23 cellular contexts compared by ENCODE assay signal in genomic region chr6:69915346-69915745, GRCh38. TPM values are rescaled to one million over a fixed set of nuclear protein-coding genes. Genes with fewer than 3 reads are reported as not detected.
A peak's percentile ranks its signal among the peaks of the same experiment; 100 is the strongest.
DNase-seq lines count a peak whose midpoint lies in the region.
"Had no signal": no experiment of that assay in that cellular context is flagged by ENCODE, and none has a peak within 500 bp of the region (broad histone marks: within the 10 kb centered on the region; RNA-seq: fewer than 3 reads in every experiment).

No MANE protein-coding gene starts in this region.

- H3K4me3 ChIP-seq in SJCRH30 (no peak overlapping the region), mesendoderm (ENCODE audit: low read length) (no peak overlapping the region)
- H3K4me3 ChIP-seq: GM12878, GM23248, HAP-1 had no signal

- no peak overlapping the region for H3K56ac ChIP-seq in mesendoderm (ENCODE audit: low read length)

- H3K4me2 ChIP-seq in mesendoderm (ENCODE audit: low read length): no peak overlapping the region

- no CpG with 5 or more reads among the region's 2 CpGs for WGBS in mesendoderm (ENCODE audit: extremely low coverage, insufficient coverage, low lambda C conversion rate)

- H2BK120ac ChIP-seq in mesendoderm (ENCODE audit: low read depth, low read length): no peak overlapping the region

- no peak overlapping the region for H4K5ac ChIP-seq in mesendoderm (ENCODE audit: low read length)

- no peak overlapping the region for H3K4ac ChIP-seq in mesendoderm (ENCODE audit: low read depth, low read length)

- no peak overlapping the region for H2BK5ac ChIP-seq in mesendoderm (ENCODE audit: low read length)

- H3K27ac ChIP-seq in SJCRH30 (peak overlapping the region; percentile 89), mesendoderm (ENCODE audit: low read depth, low read length) (no peak overlapping the region)
- H3K27ac ChIP-seq: GM23248 had no signal

- no peak overlapping the region for H3K9ac ChIP-seq in mesendoderm (ENCODE audit: low read length)
- H3K9ac ChIP-seq: GM23248 had no signal

- H4K8ac ChIP-seq in mesendoderm (ENCODE audit: low read depth, low read length): no peak overlapping the region

- H3K23ac ChIP-seq in mesendoderm (ENCODE audit: low read length): no peak overlapping the region

- no peak overlapping the region for H3K18ac ChIP-seq in mesendoderm (ENCODE audit: low read length)

- H3K79me1 ChIP-seq in mesendoderm (ENCODE audit: low read length): no peaks in the 10 kb centered on the region

- H3K36me3 ChIP-seq in SJCRH30 (no peaks in the 10 kb centered on the region), mesendoderm (ENCODE audit: control insufficient read depth, insufficient read depth, low read length) (no peaks in the 10 kb centered on the region)
- H3K36me3 ChIP-seq: BE2C, HAP-1 had no signal

- H3K27me3 ChIP-seq in SJCRH30 (no peaks in the 10 kb centered on the region), mesendoderm (ENCODE audit: insufficient read depth, low read length, poor library complexity) (no peaks in the 10 kb centered on the region)
- H3K27me3 ChIP-seq: BE2C had no signal

- H2AK5ac ChIP-seq in mesendoderm (ENCODE audit: low read length): no peak overlapping the region

- DNase-seq in NCI-H524 (lab: John Stamatoyannopoulos, UW) (peak; percentile 4 to 59), NCI-H524 treated with DMSO at 0.1 percent for 48 hours (lab: John Stamatoyannopoulos, UW) (no peak), SJCRH30 (no peak), mesendoderm (peak; percentile 52), COR-L47 (lab: John Stamatoyannopoulos, UW) (no peak)
- no peak for DNase-seq in activated CD4-positive, alpha-beta T cell treated with anti-CD3 and anti-CD28 coated beads, Interleukin-2, amount 50 U/mL, for 4 hours
- no peak for DNase-seq in effector CD4-positive, alpha-beta T cell
- DNase-seq: BE2C; CD4-positive, CD25-positive, alpha-beta regulatory T cell; DMS53; EL; GM23248; Kasumi-1; MM.1S; NCI-H1092 treated with DMSO at 0.1 percent for 48 hours; NCI-H1694; NCI-H345; NCI-H774; SHP77 had no signal

- peaks cover 51% of the 10 kb centered on the region for H3K4me1 ChIP-seq in SJCRH30
- peaks cover 5% of the 10 kb centered on the region for H3K4me1 ChIP-seq in mesendoderm (ENCODE audit: control insufficient read depth, low read depth, low read length)

- H3K9me3 ChIP-seq in SJCRH30 (replicated peaks): no peaks in the 10 kb centered on the region
- H3K9me3 ChIP-seq: BE2C, Caco-2, HAP-1 had no signal

- H2BK15ac ChIP-seq in mesendoderm (replicated peaks; ENCODE audit: low read depth): no peak overlapping the region

- H3K79me2 ChIP-seq in mesendoderm (ENCODE audit: control insufficient read depth, insufficient read depth, low read length): no peaks in the 10 kb centered on the region

RNA-seq across cellular contexts. Expression of gene COL19A1, which starts 49.0 kb away (rescaled TPM):
- total RNA-seq in SJCRH30 (2014; rRNA removed; shearing (Covaris generic)): 6.1 and 7.3 TPM in 2 replicates
- 0.01 TPM for polyA plus RNA-seq in mesendoderm (2013, experiment 1 of 2)
- 0.04 TPM for polyA plus RNA-seq in mesendoderm (2013, experiment 2 of 2)
- total RNA-seq: A172, Caco-2, GM23248 had no signal
- polyA plus RNA-seq: CD4-positive, CD25-positive, alpha-beta regulatory T cell; GM23248 had no signal

Comparison
In these comparisons a context has a peak if more than half of its experiments do, and no peak if none do; other contexts are left out.
1. DNase-seq: peak in NCI-H524 (2 of 2) and mesendoderm (single experiment); none in NCI-H524 treated with DMSO at 0.1 percent for 48 hours (single experiment), SJCRH30 (0 of 2), activated CD4-positive, alpha-beta T cell treated with anti-CD3 and anti-CD28 coated beads, Interleukin-2, amount 50 U/mL, for 4 hours (0 of 2), effector CD4-positive, alpha-beta T cell (single experiment) and COR-L47 (single experiment).